20 cellular contexts compared by ENCODE assay signal in the genomic region with DNA sequence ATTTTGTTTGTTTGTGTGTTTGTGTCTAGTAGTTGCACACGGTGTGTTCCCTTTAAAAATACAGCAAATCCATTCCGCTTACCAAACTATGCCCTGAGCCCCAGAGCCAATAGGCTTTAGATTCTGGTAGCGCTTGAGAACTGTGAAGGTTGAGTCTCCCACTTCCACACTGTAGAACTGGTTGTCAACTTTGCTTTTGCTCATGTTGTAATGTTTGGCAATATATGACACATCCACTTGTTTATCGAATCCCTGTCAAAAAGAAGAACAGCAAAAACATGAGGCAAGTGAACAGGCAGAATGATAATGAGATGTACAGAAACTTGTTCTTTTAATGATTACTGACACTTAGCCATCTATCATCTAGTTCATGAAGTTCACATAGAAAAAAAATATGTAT.
DNase-seq lines count a peak whose midpoint lies in the region; ATAC-seq and TF ChIP-seq lines count a peak whose summit lies in the region.
"Had no signal": no experiment of that assay in that cellular context is flagged by ENCODE, and none has a peak within 500 bp of the region (broad histone marks: within the 10 kb centered on the region; RNA-seq: fewer than 3 reads in every experiment).

No MANE protein-coding gene starts in this region.

- H3K79me1 ChIP-seq in mesenchymal stem cell (replicated peaks; ENCODE audit: low read length, poor library complexity, severe bottlenecking), result no peaks in the 10 kb centered on the region

- H4K91ac ChIP-seq in mesenchymal stem cell (ENCODE audit: low read length), result no peak overlapping the region

- H3K4me2 ChIP-seq in mesenchymal stem cell (ENCODE audit: low read length, poor library complexity, severe bottlenecking), result no peak overlapping the region
- H3K4me2 ChIP-seq: A549 had no signal

- H3K4ac ChIP-seq in mesenchymal stem cell (ENCODE audit: low read depth in 1 of 2, low read length in 2 of 2), result no peak overlapping the region

- H3K9ac ChIP-seq in mesenchymal stem cell (ENCODE audit: low read length), result no peak overlapping the region

- TF ChIP-seq CTCF in epithelial cell of esophagus (IDR thresholded peaks at IDR 0.05; ENCODE audit: insufficient read depth, low read depth, low read length, missing control alignments), result no peak

- H2AK5ac ChIP-seq in mesenchymal stem cell (ENCODE audit: low read length, severe bottlenecking), result no peak overlapping the region

- no peak overlapping the region for H2BK5ac ChIP-seq in mesenchymal stem cell (ENCODE audit: low read depth, low read length, poor library complexity, severe bottlenecking)

- H2BK120ac ChIP-seq in mesenchymal stem cell (ENCODE audit: low read depth, low read length), result no peak overlapping the region

- no peak overlapping the region for H3K23ac ChIP-seq in mesenchymal stem cell (ENCODE audit: low read length in 2 of 2)

- no peaks in the 10 kb centered on the region for H3K27me3 ChIP-seq in mesenchymal stem cell (ENCODE audit: control insufficient read depth in 1 of 2, insufficient read depth in 1 of 2, low read length in 2 of 2)

- WGBS in mesenchymal stem cell, result 100% methylated on average over 2 of the region's 4 CpGs

- no peak overlapping the region for H3K18ac ChIP-seq in mesenchymal stem cell (ENCODE audit: low read depth in 1 of 2, low read length in 2 of 2)

- H4K8ac ChIP-seq in mesenchymal stem cell (ENCODE audit: low read length), result no peak overlapping the region

- peak; percentile 55 for DNase-seq in NCI-H460 (ENCODE audit: extremely low read depth, low read depth)
- DNase-seq in epithelial cell of esophagus (ENCODE audit: low read depth), result peak; percentile 29
- peak; percentile 24 for DNase-seq in mesenchymal stem cell
- peak; percentile 13 for DNase-seq in superior temporal gyrus (ENCODE audit: extremely low spot score)
- no peak for DNase-seq in T-helper 1 cell
- DNase-seq: AML-193; CD4-positive, alpha-beta T cell; DMS153; DMS79; GDM1; GOT3; H7; HFFc6; IMR-90 had no signal

- no peaks in the 10 kb centered on the region for H3K9me3 ChIP-seq in mesenchymal stem cell (ENCODE audit: control insufficient read depth, low read length)
- H3K9me3 ChIP-seq: A549 had no signal

- no peaks in the 10 kb centered on the region for H3K36me3 ChIP-seq in mesenchymal stem cell (ENCODE audit: control insufficient read depth in 1 of 2, insufficient read depth in 2 of 2, low read depth in 1 of 2, low read length in 2 of 2)

- ATAC-seq in GM21390 (IDR thresholded peaks at IDR 0.05; ENCODE audit: unreplicated experiment) (no peak), HG02885 (IDR thresholded peaks at IDR 0.05; ENCODE audit: poor library complexity, unreplicated experiment) (no peak)
- ATAC-seq: A549, HCT116 had no signal

- no peak overlapping the region for H3K4me3 ChIP-seq in epithelial cell of esophagus (ENCODE audit: low read length)
- no peak overlapping the region for H3K4me3 ChIP-seq in mesenchymal stem cell (ENCODE audit: insufficient read depth in 1 of 2, low read depth in 1 of 2, low read length in 2 of 2)
- H3K4me3 ChIP-seq: A549 had no signal

- no peak overlapping the region for H2AFZ ChIP-seq in mesenchymal stem cell (ENCODE audit: low read depth, low read length)

- no peaks in the 10 kb centered on the region for H3K4me1 ChIP-seq in mesenchymal stem cell (ENCODE audit: control insufficient read depth, insufficient read depth, low read depth, low read length)
- H3K4me1 ChIP-seq: A549 had no signal

- no peak overlapping the region for H2BK12ac ChIP-seq in mesenchymal stem cell (ENCODE audit: low read length in 2 of 2)

- no peak overlapping the region for H3K14ac ChIP-seq in mesenchymal stem cell (ENCODE audit: low read length in 2 of 2)

- no peak overlapping the region for H3K27ac ChIP-seq in mesenchymal stem cell (ENCODE audit: low read length, poor library complexity, severe bottlenecking)
- H3K27ac ChIP-seq: 22Rv1, A549, C4-2B had no signal

- no peak overlapping the region for H2BK15ac ChIP-seq in mesenchymal stem cell (ENCODE audit: low read depth, poor library complexity, severe bottlenecking)

Comparison
In these comparisons a context has a peak if more than half of its experiments do, and no peak if none do; other contexts are left out.
1. DNase-seq: peak in NCI-H460 (single experiment), epithelial cell of esophagus (single experiment), mesenchymal stem cell (single experiment) and superior temporal gyrus (single experiment); none in T-helper 1 cell (0 of 5).